Comparison of ENCODE assay signal across 8 cellular contexts in genomic region chr20:53595018-53595378, GRCh38. TPM values are rescaled to one million over a fixed set of nuclear protein-coding genes. Genes with fewer than 3 reads are reported as not detected.
DNase-seq lines count a peak whose midpoint lies in the region; ATAC-seq, FAIRE-seq and TF ChIP-seq lines count a peak whose summit lies in the region.

No MANE protein-coding gene starts in this region.

- H3K4me1 ChIP-seq in GM12878 (ENCODE audit: control insufficient read depth, insufficient read depth, low read length) (peaks cover 8% of the 10 kb centered on the region; the same call in 1 of the 2 replicates), mesenchymal stem cell (ENCODE audit: control insufficient read depth, insufficient read depth, low read depth, low read length) (peaks cover 3% of the 10 kb centered on the region), upper lobe of left lung (peaks cover 4 to 18% (median 9%) of the 10 kb centered on the region in 4 donors)

- H3K27me3 Mint-ChIP-seq in activated naive CD4-positive, alpha-beta T cell treated with anti-CD3 and anti-CD28 coated beads, Interleukin-2, amount 50 U/mL, for 24 hours: no peaks in the 10 kb centered on the region

- POLR2A ChIA-PET in GM12878 (lab: Charles Lee): interaction anchor here (0.7 to 2.6 kb wide), 14 partner anchors 9 to 616 kb away, joined by 3 to 21 read pairs (median 4); no protein-coding TSS in a partner anchor

- TF ChIP-seq POLR2A in GM12878 (IDR thresholded peaks at IDR 0.05; ENCODE audit: low read depth, low read length): no peak
- no peak for TF ChIP-seq POLR2A in upper lobe of left lung (IDR thresholded peaks at IDR 0.05)

- RAD21 ChIA-PET in GM12878 (lab: Charles Lee; ENCODE audit: unreplicated experiment): interaction anchor here (0.6 to 4.1 kb wide), 17 partner anchors 15 to 484 kb away, joined by 3 to 33 read pairs (median 5); no protein-coding TSS in a partner anchor

- in situ Hi-C loops in GM12878 (cut with MboI): no loop called here

- no peak overlapping the region; the same call in 1 of the 2 replicates for H2AFZ ChIP-seq in GM12878 (ENCODE audit: control insufficient read depth, low read depth, low read length)
- H2AFZ ChIP-seq in mesenchymal stem cell (ENCODE audit: low read depth, low read length): no peak overlapping the region

- H3K9ac ChIP-seq in GM12878 (ENCODE audit: control insufficient read depth, insufficient read depth, low read length) (peak overlapping the region; percentile 87), mesenchymal stem cell (ENCODE audit: low read length) (peak overlapping the region; percentile 98)

- no peak overlapping the region for H2AK5ac ChIP-seq in mesenchymal stem cell (ENCODE audit: low read length, severe bottlenecking)

- no peak for FAIRE-seq in GM12878 (lab: Jason Lieb, UNC)

- H3K27ac Mint-ChIP-seq in activated naive CD4-positive, alpha-beta T cell treated with anti-CD3 and anti-CD28 coated beads, Interleukin-2, amount 50 U/mL, for 24 hours: peak overlapping the region; percentile 95

- H2BK15ac ChIP-seq in mesenchymal stem cell (ENCODE audit: low read depth, poor library complexity, severe bottlenecking): no peak overlapping the region

- H3K27me3 ChIP-seq in GM12878 (replicated peaks in 1 of 2; ENCODE audit: control insufficient read depth in 2 of 2, insufficient read depth in 2 of 2, low read length in 1 of 2) (no peaks in the 10 kb centered on the region), mesenchymal stem cell (ENCODE audit: control insufficient read depth in 1 of 2, insufficient read depth in 1 of 2, low read length in 2 of 2) (no peaks in the 10 kb centered on the region), upper lobe of left lung (no peaks in the 10 kb centered on the region)

- no peaks in the 10 kb centered on the region for H4K20me1 ChIP-seq in GM12878 (ENCODE audit: control insufficient read depth, insufficient read depth)

- no peak for DNase-seq in activated naive CD4-positive, alpha-beta T cell (lab: John Stamatoyannopoulos, UW)
- no peak for DNase-seq in GM12878 (ENCODE audit: low read depth, low spot score)
- DNase-seq in mesenchymal stem cell: no peak
- DNase-seq in upper lobe of left lung: no peak
- DNase-seq in AG08395 (ENCODE audit: low spot score): no peak
- DNase-seq in NCI-H345 (lab: John Stamatoyannopoulos, UW): no peak
- no peak for DNase-seq in NCI-H1105 treated with DMSO at 0.1 percent for 48 hours (lab: John Stamatoyannopoulos, UW)

- H3K79me1 ChIP-seq in mesenchymal stem cell (replicated peaks; ENCODE audit: low read length, poor library complexity, severe bottlenecking): no peaks in the 10 kb centered on the region

- no peak overlapping the region for H3K18ac ChIP-seq in mesenchymal stem cell (ENCODE audit: low read depth in 1 of 2, low read length in 2 of 2)

- H3K4me3 Mint-ChIP-seq in activated naive CD4-positive, alpha-beta T cell treated with anti-CD3 and anti-CD28 coated beads, Interleukin-2, amount 50 U/mL, for 24 hours: peak overlapping the region; percentile 91

- H3K23ac ChIP-seq in mesenchymal stem cell (ENCODE audit: low read length in 2 of 2): no peak overlapping the region

- H3K4me3 ChIP-seq in GM12878: peak overlapping the region; percentile 81
- H3K4me3 ChIP-seq in mesenchymal stem cell (ENCODE audit: insufficient read depth in 1 of 2, low read depth in 1 of 2, low read length in 2 of 2): peak overlapping the region in 1 of 2 experiments; percentile 78
- H3K4me3 ChIP-seq in upper lobe of left lung: peak overlapping the region in 3 of 4 donors; percentile 62 to 82 (median 68)

- 0% methylated on average over 5 of the region's 7 CpGs for WGBS in GM12878 (ENCODE audit: insufficient coverage, insufficient replicate concordance, low lambda C conversion rate, missing lambda C conversion rate)
- 12% methylated on average over 6 of the region's 7 CpGs for WGBS in mesenchymal stem cell
- WGBS in upper lobe of left lung, 2 donors: 18 to 26% methylated on average over 7 of the region's 7 CpGs

- H3K36me3 Mint-ChIP-seq in activated naive CD4-positive, alpha-beta T cell treated with anti-CD3 and anti-CD28 coated beads, Interleukin-2, amount 50 U/mL, for 24 hours: no peaks in the 10 kb centered on the region

- TF ChIP-seq EP300 in GM12878 (IDR thresholded peaks at IDR 0.05; ENCODE audit: borderline replicate concordance in 1 of 2, control insufficient read depth in 1 of 2, low read depth in 2 of 2, low read length in 2 of 2) (no peak), upper lobe of left lung (IDR thresholded peaks at IDR 0.05) (no peak)

- no peak overlapping the region for H2BK12ac ChIP-seq in mesenchymal stem cell (ENCODE audit: low read length in 2 of 2)

- no peak for TF ChIP-seq RAD21 in GM12878 (IDR thresholded peaks at IDR 0.05; ENCODE audit: insufficient read depth, low read depth, low read length)

- no peaks in the 10 kb centered on the region for H3K36me3 ChIP-seq in GM12878 (ENCODE audit: control insufficient read depth in 2 of 2, insufficient read depth in 2 of 2, low read length in 1 of 2)
- no peaks in the 10 kb centered on the region for H3K36me3 ChIP-seq in mesenchymal stem cell (ENCODE audit: control insufficient read depth in 1 of 2, insufficient read depth in 2 of 2, low read depth in 1 of 2, low read length in 2 of 2)
- H3K36me3 ChIP-seq in upper lobe of left lung: no peaks in the 10 kb centered on the region

- H3K9me3 ChIP-seq in GM12878 (replicated peaks; ENCODE audit: control insufficient read depth, insufficient read depth, low read length): no peaks in the 10 kb centered on the region
- no peaks in the 10 kb centered on the region for H3K9me3 ChIP-seq in mesenchymal stem cell (ENCODE audit: control insufficient read depth, low read length)
- no peaks in the 10 kb centered on the region for H3K9me3 ChIP-seq in upper lobe of left lung

- H2BK120ac ChIP-seq in mesenchymal stem cell (ENCODE audit: low read depth, low read length): no peak overlapping the region

- H4K91ac ChIP-seq in mesenchymal stem cell (ENCODE audit: low read length): no peak overlapping the region

- peak overlapping the region; percentile 69 for H3K4me2 ChIP-seq in GM12878 (ENCODE audit: control insufficient read depth, insufficient read depth)
- H3K4me2 ChIP-seq in mesenchymal stem cell (ENCODE audit: low read length, poor library complexity, severe bottlenecking): no peak overlapping the region

- no peak for ATAC-seq in GM12878
- no peak for ATAC-seq in upper lobe of left lung (ENCODE audit: low FRiP score in 2 of 2)

- CTCF ChIA-PET in GM12878 (lab: Yijun Ruan, JAX): interaction anchor here (0.6 to 1.7 kb wide), 4 partner anchors 48 to 155 kb away, joined by 3 to 4 read pairs (median 4); no protein-coding TSS in a partner anchor

- no peak overlapping the region for H4K8ac ChIP-seq in mesenchymal stem cell (ENCODE audit: low read length)

- H3K4me1 Mint-ChIP-seq in activated naive CD4-positive, alpha-beta T cell treated with anti-CD3 and anti-CD28 coated beads, Interleukin-2, amount 50 U/mL, for 24 hours: peaks cover 65% of the 10 kb centered on the region

- intact Hi-C loops in GM12878 (cut with micrococcal nuclease; ENCODE audit: unreplicated experiment): loop anchor here (2.0 kb wide), 1 partner anchor 58 kb away; no protein-coding TSS in a partner anchor

- H3K79me2 ChIP-seq in GM12878 (ENCODE audit: control insufficient read depth, insufficient read depth, low read length): peaks cover 54% of the 10 kb centered on the region

- no peaks in the 10 kb centered on the region for H3K9me3 Mint-ChIP-seq in activated naive CD4-positive, alpha-beta T cell treated with anti-CD3 and anti-CD28 coated beads, Interleukin-2, amount 50 U/mL, for 24 hours

- no peak overlapping the region for H3K4ac ChIP-seq in mesenchymal stem cell (ENCODE audit: low read depth in 1 of 2, low read length in 2 of 2)

- no peak for TF ChIP-seq CTCF in GM12878 (IDR thresholded peaks at IDR 0.05 in 2 of 3, conservative IDR thresholded peaks at IDR 0.05 in 1 of 3; ENCODE audit: control insufficient read depth in 2 of 3, extremely low read depth in 1 of 3, insufficient read depth in 1 of 3, low read depth in 3 of 3, low read length in 3 of 3)
- no peak for TF ChIP-seq CTCF in upper lobe of left lung (IDR thresholded peaks at IDR 0.05)

- no peak overlapping the region for H3K14ac ChIP-seq in mesenchymal stem cell (ENCODE audit: low read length in 2 of 2)

- TSS peak; percentile 79 for BruUV-seq in GM12878 (replicated peaks; lab: Mats Ljungman, UMichigan)

- H3K27ac ChIP-seq in GM12878 (ENCODE audit: control insufficient read depth, insufficient read depth) (peak overlapping the region; percentile 84), mesenchymal stem cell (ENCODE audit: low read length, poor library complexity, severe bottlenecking) (peak overlapping the region; percentile 81), upper lobe of left lung (peak overlapping the region; percentile 94 to 99 (median 98))

- H2BK5ac ChIP-seq in mesenchymal stem cell (ENCODE audit: low read depth, low read length, poor library complexity, severe bottlenecking): no peak overlapping the region

- SMC1A ChIA-PET in GM12878 (lab: Charles Lee; ENCODE audit: uncharacterized antibody, unreplicated experiment): interaction anchor here (0.7 to 1.8 kb wide), 17 partner anchors 12 to 345 kb away, joined by 3 to 11 read pairs (median 4); no protein-coding TSS in a partner anchor

TF ChIP-seq in GM12878, 131 proteins besides CTCF, POLR2A, EP300 and RAD21 (continues in another document):
- TF ChIP-seq SMARCA5 (IDR thresholded peaks at IDR 0.05) (no peak), POU2F2 (IDR thresholded peaks at IDR 0.05; ENCODE audit: borderline replicate concordance, low read depth, low read length) (no peak), DPF2 (IDR thresholded peaks at IDR 0.05) (no peak)

RNA-seq across cellular contexts. Expression of gene ZNF217, which starts 1.4 kb away (rescaled TPM):
- 213 and 215 TPM in 2 replicates for total RNA-seq in GM12878 (2013; cell fraction: nucleolus; rRNA removed)
- 40.8 and 45.6 TPM in 2 replicates for total RNA-seq in GM12878 (2014; rRNA removed)
- total RNA-seq in GM12878 (2014; rRNA removed; fragmentation: Illumina TruSeq; extraction: Trizol): 40.2 and 40.5 TPM in 2 replicates
- 76.6 and 81.3 TPM in 2 replicates for total RNA-seq in GM12878 (2021)
- polyA plus RNA-seq in GM12878 (2011; ENCODE audit: low read depth): 20.6 TPM
- 48.1 and 54.3 TPM in 2 replicates for polyA plus RNA-seq in GM12878 (2011; rRNA removed)
- polyA plus RNA-seq in GM12878 (2011; cell fraction: cytosol; rRNA removed): 37.7 and 55.2 TPM in 2 replicates
- polyA plus RNA-seq in GM12878 (2011; cell fraction: nucleus; rRNA removed): 47.8 and 55.7 TPM in 2 replicates
- 25.9 and 54.1 TPM in 2 replicates for polyA plus RNA-seq in GM12878 (2012)
- polyA plus RNA-seq in GM12878 (2014; fragmentation: Illumina TruSeq; extraction: Trizol): 54.8 and 62.7 TPM in 2 replicates
- polyA plus RNA-seq in GM12878 (2014; fragmentation: Nextera tagmentation; extraction: Ambion mirVana): 10 to 100 TPM in 1 of 2 experiments, 1 to 10 TPM in 1; 8.5 to 12.4 TPM
- polyA plus RNA-seq in GM12878 (2014; rRNA removed): 40.4 and 43.2 TPM in 2 replicates
- 10 to 100 TPM; 14.0 to 16.9 TPM for polyA plus RNA-seq in GM12878 (2016; fragmentation: Nextera tagmentation; extraction: Ambion mirVana)
- polyA minus RNA-seq in GM12878 (2011; rRNA and poly(A)+ RNA removed): 87.0 and 96.8 TPM in 2 replicates
- polyA minus RNA-seq in GM12878 (2011; cell fraction: cytosol; rRNA and poly(A)+ RNA removed): 42.6 and 44.9 TPM in 2 replicates
- 40.7 and 55.8 TPM in 2 replicates for polyA minus RNA-seq in GM12878 (2011; cell fraction: nucleus; rRNA and poly(A)+ RNA removed)
- polyA plus RNA-seq in mesenchymal stem cell (2013, experiment 1 of 2): 15.7 TPM
- 16.6 TPM for polyA plus RNA-seq in mesenchymal stem cell (2013, experiment 2 of 2)
- 10 to 100 TPM; 18.7 to 38.4 (median 33.9) TPM for total RNA-seq in upper lobe of left lung
